ENCODE assay signal across 18 cellular contexts in the genomic region with DNA sequence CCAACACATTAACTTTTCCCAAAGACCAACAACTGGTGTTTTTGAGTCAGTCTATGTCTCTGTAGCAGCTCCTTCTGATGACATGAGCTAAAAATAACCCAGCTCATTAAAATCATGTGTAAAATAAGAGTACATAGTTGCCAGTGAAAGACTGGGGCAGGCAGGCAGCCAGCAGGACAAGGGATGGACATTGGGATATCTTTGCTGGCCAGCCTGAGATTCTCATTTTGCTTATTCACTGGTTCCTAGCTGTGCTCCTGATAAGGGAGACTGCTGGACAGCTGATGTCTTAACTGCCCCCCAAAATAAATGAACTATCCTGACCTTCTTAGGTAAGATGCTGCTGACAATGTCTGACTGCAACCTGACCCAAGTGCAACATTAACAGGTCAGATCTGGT. TPM values are rescaled to one million over a fixed set of nuclear protein-coding genes. Genes with fewer than 3 reads are reported as not detected.
DNase-seq lines count a peak whose midpoint lies in the region; ATAC-seq and TF ChIP-seq lines count a peak whose summit lies in the region.
"Had no signal": no experiment of that assay in that cellular context is flagged by ENCODE, and none has a peak within 500 bp of the region (broad histone marks: within the 10 kb centered on the region; RNA-seq: fewer than 3 reads in every experiment).

No MANE protein-coding gene starts in this region.

- DNase-seq in A172 (ENCODE audit: low spot score) (peak; percentile 35), HCEC 1CT (peak; percentile 3), body of pancreas (no peak), left lobe of liver (ENCODE audit: low spot score) (no peak), NCI-H2107 treated with DMSO at 0.1 percent for 48 hours (lab: John Stamatoyannopoulos, UW; ENCODE audit: unreplicated experiment) (no peak), DMS 273 treated with DMSO at 0.1 percent for 48 hours (lab: John Stamatoyannopoulos, UW) (no peak)
- DNase-seq: activated CD4-positive, alpha-beta T cell treated with anti-CD3 and anti-CD28 coated beads, Interleukin-2, amount 50 U/mL, for 4 hours; activated naive CD4-positive, alpha-beta T cell treated with anti-CD3 and anti-CD28 coated beads, Interleukin-2, amount 50 U/mL, for 16 hours; COR-L47; dermis blood vessel endothelial cell; head of caudate nucleus; stimulated activated naive CD8-positive, alpha-beta T cell treated with anti-CD3 and anti-CD28 coated beads, Interleukin-15, Interleukin-2, amounts not matched to agents 100 U/mL and 50 U/mL, for 24 hours; T-cell had no signal

- no peak for TF ChIP-seq POLR2A in body of pancreas (IDR thresholded peaks at IDR 0.05)

- intact Hi-C loops in body of pancreas (cut with DNase I): no loop called here

- H3K27me3 ChIP-seq in body of pancreas: no peaks in the 10 kb centered on the region
- H3K27me3 ChIP-seq: brain microvascular endothelial cell had no signal

- no peaks in the 10 kb centered on the region for H3K9me3 ChIP-seq in body of pancreas

- no peak for TF ChIP-seq CTCF in body of pancreas (IDR thresholded peaks at IDR 0.05)

- peaks cover 81% of the 10 kb centered on the region for H3K4me1 ChIP-seq in body of pancreas

- H3K27ac ChIP-seq in body of pancreas: peak overlapping the region in 3 of 4 donors; percentile 8 to 32 (median 11)
- H3K27ac ChIP-seq: brain microvascular endothelial cell had no signal

- no peak for ATAC-seq in body of pancreas
- ATAC-seq in left lobe of liver: peak; percentile 24
- ATAC-seq in HG03457 (IDR thresholded peaks at IDR 0.05; ENCODE audit: unreplicated experiment): no peak
- no peak for ATAC-seq in GM21528 (IDR thresholded peaks at IDR 0.05; ENCODE audit: low FRiP score, unreplicated experiment)
- ATAC-seq: esophagus mucosa; GM23338; stimulated activated naive CD8-positive, alpha-beta T cell treated with anti-CD3 and anti-CD28 coated beads, Interleukin-15, Interleukin-2, amounts not matched to agents 100 U/mL and 50 U/mL, for 24 hours; T-cell had no signal

- H3K36me3 ChIP-seq in body of pancreas (replicated peaks in 1 of 2; ENCODE audit: insufficient read depth in 1 of 2, low read depth in 2 of 2): no peaks in the 10 kb centered on the region
- H3K36me3 ChIP-seq: brain microvascular endothelial cell had no signal

- no peak overlapping the region for H3K4me3 ChIP-seq in body of pancreas
- H3K4me3 ChIP-seq: GM23338 had no signal

RNA-seq across cellular contexts. Expression of a gene that starts 33.9 kb away (rescaled TPM):
- 0.93 and 1.7 TPM in 2 replicates for total RNA-seq in A172 (2014; rRNA removed; shearing (Covaris generic))
- total RNA-seq in body of pancreas: 100 to 1,000 TPM in 1 of 2 donors, 10 to 100 TPM in 1; 41.9 to 122 TPM
- 51.4 TPM for total RNA-seq in left lobe of liver

Comparison
In these comparisons a context has a peak if more than half of its experiments do, and no peak if none do; other contexts are left out.
1. DNase-seq: peak in A172 (single experiment) and HCEC 1CT (single experiment); none in body of pancreas (0 of 4), left lobe of liver (single experiment), NCI-H2107 treated with DMSO at 0.1 percent for 48 hours (single experiment) and DMS 273 treated with DMSO at 0.1 percent for 48 hours (single experiment).
2. RNA of a gene that starts 33.9 kb away (total RNA-seq): 41.9 to 122 TPM in body of pancreas and 51.4 TPM in left lobe of liver (single experiment); 0.93 to 1.7 TPM in A172; every median in the first group is over 10 times any median in the second.